Comparison of ENCODE assay signal across 17 cellular contexts in the genomic region with DNA sequence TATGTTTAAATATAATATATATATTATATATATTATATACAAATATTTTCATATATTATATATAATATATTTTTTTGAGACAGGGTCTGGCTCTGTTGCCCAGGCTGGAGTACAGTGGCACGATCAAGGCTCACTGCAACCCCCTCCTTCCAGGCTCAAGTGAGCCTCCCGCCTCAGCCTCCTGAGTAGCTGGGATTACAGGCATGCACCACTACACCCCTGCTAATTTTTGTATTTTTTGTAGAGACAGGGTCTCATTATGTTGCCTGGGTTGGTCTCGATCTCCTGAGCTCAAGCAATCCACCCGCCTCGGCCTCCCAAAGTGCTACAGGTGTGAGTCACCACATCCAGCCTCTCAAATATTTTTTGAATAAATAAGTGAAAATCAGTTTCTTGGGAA.
"Had no signal": no experiment of that assay in that cellular context is flagged by ENCODE, and none has a peak within 500 bp of the region (broad histone marks: within the 10 kb centered on the region; RNA-seq: fewer than 3 reads in every experiment).

No MANE protein-coding gene starts in this region.

- H3K9me3 Mint-ChIP-seq: endodermal cell, immature natural killer cell, mesothelial cell of epicardium, natural killer cell, neural crest cell had no signal

- H3K4me3 Mint-ChIP-seq: endodermal cell, immature natural killer cell, memory B cell, mesothelial cell of epicardium, natural killer cell, neural crest cell had no signal

- H3K36me3 Mint-ChIP-seq: memory B cell, mesothelial cell of epicardium, natural killer cell had no signal

- H3K4me1 Mint-ChIP-seq: immature natural killer cell, memory B cell, natural killer cell, neural crest cell had no signal

- H3K27ac Mint-ChIP-seq: endodermal cell, immature natural killer cell, memory B cell, mesothelial cell of epicardium, natural killer cell had no signal

- DNase-seq: effector CD4-positive, alpha-beta T cell; endodermal cell; erythroblast; foreskin keratinocyte; immature natural killer cell; left ventricle myocardium inferior; lower lobe of right lung; natural killer cell; posterior cingulate gyrus; spleen; stimulated activated naive CD4-positive, alpha-beta T cell treated with Interleukin-2 at 50 U/mL for 16 hours; thyroid gland; upper lobe of left lung; uterus had no signal
